2 cellular contexts compared by ENCODE assay signal in the genomic region with DNA sequence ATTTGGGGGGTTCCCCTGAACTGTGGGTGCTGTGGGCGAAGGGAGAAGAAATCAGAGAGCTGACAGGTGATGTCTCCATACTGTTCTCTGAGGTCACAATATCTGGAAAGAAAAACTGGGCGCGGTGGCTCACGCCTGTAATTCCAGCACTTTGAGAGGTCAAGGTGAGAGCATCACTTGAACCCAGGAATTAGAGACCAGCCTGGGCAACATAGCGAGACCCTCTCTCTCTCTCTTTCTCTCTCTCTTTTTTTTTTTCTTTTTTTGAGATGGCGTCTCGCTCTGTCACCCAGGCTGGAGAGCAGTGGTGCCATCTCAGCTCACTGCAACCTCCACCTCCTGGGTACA.
TF ChIP-seq lines count a peak whose summit lies in the region.

No MANE protein-coding gene starts in this region.

TF ChIP-seq in GM23338, 12 proteins besides CTCF, POLR2A, EP300 and RAD21:
- TF ChIP-seq, protein P1, sequence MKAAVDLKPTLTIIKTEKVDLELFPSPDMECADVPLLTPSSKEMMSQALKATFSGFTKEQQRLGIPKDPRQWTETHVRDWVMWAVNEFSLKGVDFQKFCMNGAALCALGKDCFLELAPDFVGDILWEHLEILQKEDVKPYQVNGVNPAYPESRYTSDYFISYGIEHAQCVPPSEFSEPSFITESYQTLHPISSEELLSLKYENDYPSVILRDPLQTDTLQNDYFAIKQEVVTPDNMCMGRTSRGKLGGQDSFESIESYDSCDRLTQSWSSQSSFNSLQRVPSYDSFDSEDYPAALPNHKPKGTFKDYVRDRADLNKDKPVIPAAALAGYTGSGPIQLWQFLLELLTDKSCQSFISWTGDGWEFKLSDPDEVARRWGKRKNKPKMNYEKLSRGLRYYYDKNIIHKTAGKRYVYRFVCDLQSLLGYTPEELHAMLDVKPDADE (IDR thresholded peaks at IDR 0.05), result no peak
- no peak for TF ChIP-seq POLR2AphosphoS5 (IDR thresholded peaks at IDR 0.05; ENCODE audit: low read depth)
- no peak for TF ChIP-seq JUNB (IDR thresholded peaks at IDR 0.05; ENCODE audit: unreplicated experiment)
- no peak for TF ChIP-seq ZNF331 (CRISPR knock-in tag; IDR thresholded peaks at IDR 0.05; ENCODE audit: low read depth)
- no peak for TF ChIP-seq CREB1 (CRISPR knock-in tag; IDR thresholded peaks at IDR 0.05; ENCODE audit: low read depth)
- no peak for TF ChIP-seq NANOG (IDR thresholded peaks at IDR 0.05; ENCODE audit: borderline replicate concordance)

TF ChIP-seq in K562, 482 proteins besides CTCF, POLR2A, EP300 and RAD21:
- TF ChIP-seq ZNF232 (CRISPR knock-in tag; IDR thresholded peaks at IDR 0.05) (no peak), ZNF174 (CRISPR knock-in tag; IDR thresholded peaks at IDR 0.05) (no peak), BCOR (IDR thresholded peaks at IDR 0.05) (0 out of 2 replicates have a peak, but pooled peaks have one; percentile 21), RBM25 (IDR thresholded peaks at IDR 0.05; ENCODE audit: low read depth, low read length, severe bottlenecking) (peak; percentile 57), CBFA2T2 (conservative IDR thresholded peaks at IDR 0.05) (no peak), ZKSCAN3 (CRISPR knock-in tag; IDR thresholded peaks at IDR 0.05) (no peak), HNRNPK (IDR thresholded peaks at IDR 0.05; ENCODE audit: low read depth, low read length, poor library complexity, severe bottlenecking) (no peak), MECOM (CRISPR knock-in tag; IDR thresholded peaks at IDR 0.05) (no peak), ZFP1 (CRISPR knock-in tag; IDR thresholded peaks at IDR 0.05) (no peak), BACH1 (tag; IDR thresholded peaks at IDR 0.05) (no peak), PCBP1 (IDR thresholded peaks at IDR 0.05; ENCODE audit: low read depth, low read length, poor library complexity, severe bottlenecking) (no peak), SREBF1 (IDR thresholded peaks at IDR 0.05; ENCODE audit: borderline replicate concordance, low read depth, low read length) (no peak), ZNF121 (CRISPR knock-in tag; conservative IDR thresholded peaks at IDR 0.05) (peak; percentile 67), ZNF764 (CRISPR knock-in tag; IDR thresholded peaks at IDR 0.05; ENCODE audit: low read depth) (no peak), MEIS2 (IDR thresholded peaks at IDR 0.05; ENCODE audit: partially characterized antibody) (no peak), PTTG1 (tag; IDR thresholded peaks at IDR 0.05; ENCODE audit: low read depth) (no peak), ZNF561 (CRISPR knock-in tag; conservative IDR thresholded peaks at IDR 0.05) (no peak), HNRNPL (IDR thresholded peaks at IDR 0.05; ENCODE audit: low read depth, low read length) (no peak)
- TF ChIP-seq, protein P2, sequence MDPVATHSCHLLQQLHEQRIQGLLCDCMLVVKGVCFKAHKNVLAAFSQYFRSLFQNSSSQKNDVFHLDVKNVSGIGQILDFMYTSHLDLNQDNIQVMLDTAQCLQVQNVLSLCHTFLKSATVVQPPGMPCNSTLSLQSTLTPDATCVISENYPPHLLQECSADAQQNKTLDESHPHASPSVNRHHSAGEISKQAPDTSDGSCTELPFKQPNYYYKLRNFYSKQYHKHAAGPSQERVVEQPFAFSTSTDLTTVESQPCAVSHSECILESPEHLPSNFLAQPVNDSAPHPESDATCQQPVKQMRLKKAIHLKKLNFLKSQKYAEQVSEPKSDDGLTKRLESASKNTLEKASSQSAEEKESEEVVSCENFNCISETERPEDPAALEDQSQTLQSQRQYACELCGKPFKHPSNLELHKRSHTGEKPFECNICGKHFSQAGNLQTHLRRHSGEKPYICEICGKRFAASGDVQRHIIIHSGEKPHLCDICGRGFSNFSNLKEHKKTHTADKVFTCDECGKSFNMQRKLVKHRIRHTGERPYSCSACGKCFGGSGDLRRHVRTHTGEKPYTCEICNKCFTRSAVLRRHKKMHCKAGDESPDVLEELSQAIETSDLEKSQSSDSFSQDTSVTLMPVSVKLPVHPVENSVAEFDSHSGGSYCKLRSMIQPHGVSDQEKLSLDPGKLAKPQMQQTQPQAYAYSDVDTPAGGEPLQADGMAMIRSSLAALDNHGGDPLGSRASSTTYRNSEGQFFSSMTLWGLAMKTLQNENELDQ (CRISPR knock-in tag; IDR thresholded peaks at IDR 0.05; ENCODE audit: borderline replicate concordance), result no peak
- TF ChIP-seq, protein P3, sequence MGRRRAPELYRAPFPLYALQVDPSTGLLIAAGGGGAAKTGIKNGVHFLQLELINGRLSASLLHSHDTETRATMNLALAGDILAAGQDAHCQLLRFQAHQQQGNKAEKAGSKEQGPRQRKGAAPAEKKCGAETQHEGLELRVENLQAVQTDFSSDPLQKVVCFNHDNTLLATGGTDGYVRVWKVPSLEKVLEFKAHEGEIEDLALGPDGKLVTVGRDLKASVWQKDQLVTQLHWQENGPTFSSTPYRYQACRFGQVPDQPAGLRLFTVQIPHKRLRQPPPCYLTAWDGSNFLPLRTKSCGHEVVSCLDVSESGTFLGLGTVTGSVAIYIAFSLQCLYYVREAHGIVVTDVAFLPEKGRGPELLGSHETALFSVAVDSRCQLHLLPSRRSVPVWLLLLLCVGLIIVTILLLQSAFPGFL (CRISPR knock-in tag; IDR thresholded peaks at IDR 0.05), result no peak
